ENCODE assay signal across 19 cellular contexts in the genomic region with DNA sequence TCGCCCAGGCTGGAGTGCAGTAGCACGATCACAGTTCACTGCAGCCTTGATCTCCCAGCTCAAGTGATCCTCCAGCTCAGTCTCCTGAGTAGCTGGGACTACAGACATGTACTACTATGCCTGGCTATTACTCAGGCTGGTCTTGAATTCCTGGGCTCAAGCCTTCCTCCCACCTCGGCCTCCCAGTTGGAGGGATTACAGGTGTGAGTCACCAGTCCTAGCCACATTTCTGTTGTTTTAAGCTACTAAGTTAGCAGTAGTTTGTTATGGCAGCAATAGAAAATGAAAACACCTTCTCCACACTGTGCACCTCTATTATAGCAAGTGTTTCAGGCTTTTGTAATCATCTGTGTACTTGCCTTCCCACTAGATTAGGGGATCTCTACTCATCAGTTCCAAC.
DNase-seq lines count a peak whose midpoint lies in the region; ATAC-seq and TF ChIP-seq lines count a peak whose summit lies in the region.
"Had no signal": no experiment of that assay in that cellular context is flagged by ENCODE, and none has a peak within 500 bp of the region (broad histone marks: within the 10 kb centered on the region; RNA-seq: fewer than 3 reads in every experiment).

No MANE protein-coding gene starts in this region.

- WGBS in psoas muscle, 3 donors, result 85 to 96% (median 88%) methylated on average over 3 of the region's 3 CpGs

- no peak for ATAC-seq in psoas muscle
- ATAC-seq: GM12878, lower lobe of right lung had no signal

- DNase-seq in EL (peak; percentile 90), LoVo (ENCODE audit: low spot score) (peak; percentile 29), brain microvascular endothelial cell (peak; percentile 70), kidney epithelial cell (ENCODE audit: low read depth) (peak; percentile 44), RPMI8226 (no peak), psoas muscle (no peak), HPDE6-E6E7 (ENCODE audit: extremely low spot score) (no peak), cardiac septum (ENCODE audit: low spot score) (no peak)
- DNase-seq: KG1; lower lobe of right lung; naive B cell; NCI-H1105 treated with DMSO at 0.1 percent for 48 hours; NCI-H69; stimulated activated CD4-positive, alpha-beta T cell treated with anti-CD3 and anti-CD28 coated beads, Interleukin-4, amount 100 ng/mL, for 24 hours had no signal

- H3K9me3 ChIP-seq in psoas muscle, result no peaks in the 10 kb centered on the region
- H3K9me3 ChIP-seq: lower lobe of right lung, suprapubic skin had no signal

- H3K4me3 ChIP-seq in brain microvascular endothelial cell (ENCODE audit: low read depth, low read length), result no peak overlapping the region
- no peak overlapping the region for H3K4me3 ChIP-seq in kidney epithelial cell (ENCODE audit: low read depth, low read length)
- no peak overlapping the region for H3K4me3 ChIP-seq in psoas muscle
- H3K4me3 ChIP-seq: GM12878, lower lobe of right lung, PC-9, suprapubic skin had no signal

- H3K27ac ChIP-seq in brain microvascular endothelial cell (no peak overlapping the region), psoas muscle (no peak overlapping the region)
- H3K27ac ChIP-seq: lower lobe of right lung, parathyroid adenoma, PC-9, suprapubic skin, VCaP had no signal

- TF ChIP-seq CTCF in brain microvascular endothelial cell (IDR thresholded peaks at IDR 0.05; ENCODE audit: low read depth, low read length, missing control alignments), result no peak
- TF ChIP-seq CTCF in kidney epithelial cell (IDR thresholded peaks at IDR 0.05; ENCODE audit: insufficient read depth, low read length, poor library complexity, severe bottlenecking), result no peak
- TF ChIP-seq CTCF in psoas muscle (IDR thresholded peaks at IDR 0.05), result no peak

- H3K36me3 ChIP-seq in brain microvascular endothelial cell (replicated peaks) (no peaks in the 10 kb centered on the region), kidney epithelial cell (ENCODE audit: control insufficient read depth, insufficient read depth, low read length) (no peaks in the 10 kb centered on the region), psoas muscle (ENCODE audit: insufficient read depth in 1 of 2, low read depth in 1 of 2) (no peaks in the 10 kb centered on the region)
- H3K36me3 ChIP-seq: lower lobe of right lung, suprapubic skin had no signal

- in situ Hi-C loops in brain microvascular endothelial cell (cut with HindIII; ENCODE audit: low pct_ligation_motif_present, low sequenced_read_pairs), result no loop called here

- H3K4me1 ChIP-seq in psoas muscle, result no peaks in the 10 kb centered on the region
- H3K4me1 ChIP-seq: lower lobe of right lung, parathyroid adenoma, suprapubic skin had no signal

- intact Hi-C loops in psoas muscle (cut with DNase I) (no loop called here), cardiac septum (cut with DNase I) (no loop called here)

- H3K27me3 ChIP-seq in brain microvascular endothelial cell (replicated peaks) (no peaks in the 10 kb centered on the region), kidney epithelial cell (ENCODE audit: control insufficient read depth, insufficient read depth, low read length) (no peaks in the 10 kb centered on the region), psoas muscle (ENCODE audit: insufficient read depth in 3 of 3, low read length in 2 of 3) (no peaks in the 10 kb centered on the region)
- H3K27me3 ChIP-seq: suprapubic skin had no signal

Comparison
In these comparisons a context has a peak if more than half of its experiments do, and no peak if none do; other contexts are left out.
1. DNase-seq: peak in EL (single experiment), LoVo (single experiment), brain microvascular endothelial cell (single experiment) and kidney epithelial cell (single experiment); none in RPMI8226 (single experiment), psoas muscle (0 of 2), HPDE6-E6E7 (single experiment) and cardiac septum (single experiment).